ENCODE assay signal across 32 cellular contexts in the genomic region with DNA sequence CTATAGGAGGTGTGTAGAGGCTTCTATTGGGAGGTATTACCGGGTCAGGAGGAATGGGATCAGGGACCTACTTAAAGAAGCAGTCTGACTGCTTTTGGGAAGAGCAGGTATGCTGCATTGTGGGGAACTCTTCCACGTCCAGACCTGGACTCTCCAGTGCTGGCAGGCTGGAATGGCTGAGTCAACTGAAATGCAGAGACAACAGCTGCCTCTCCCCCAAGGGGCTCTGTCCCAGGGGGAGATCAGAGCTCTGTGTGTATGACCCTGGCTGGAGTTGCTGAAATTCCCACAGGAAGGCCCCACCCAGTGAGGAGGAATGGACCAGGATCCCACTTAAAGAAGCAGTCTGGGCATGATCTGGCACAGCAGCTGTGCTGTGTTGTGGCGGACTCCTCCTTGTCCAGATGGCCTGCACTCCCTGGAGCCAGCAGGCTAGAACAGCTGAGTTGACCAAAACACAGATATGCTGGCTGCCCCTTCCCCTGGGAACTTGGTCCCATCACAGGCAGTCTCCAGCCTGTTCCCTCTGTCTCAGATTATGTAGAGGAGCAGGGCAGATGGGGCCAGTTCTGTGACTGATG. TPM values are rescaled to one million over a fixed set of nuclear protein-coding genes. Genes with fewer than 3 reads are reported as not detected.
DNase-seq lines count a peak whose midpoint lies in the region; ATAC-seq lines count a peak whose summit lies in the region.
"Had no signal": no experiment of that assay in that cellular context is flagged by ENCODE, and none has a peak within 500 bp of the region (broad histone marks: within the 10 kb centered on the region; RNA-seq: fewer than 3 reads in every experiment).

No MANE protein-coding gene starts in this region.

- no peaks in the 10 kb centered on the region for H3K9me3 ChIP-seq in HUES48 (ENCODE audit: control insufficient read depth, insufficient read depth, low read length)
- H3K9me3 ChIP-seq: pancreas, testis had no signal

- H3K36me3 ChIP-seq in HUES48 (ENCODE audit: control insufficient read depth, insufficient read depth, low read length) = no peaks in the 10 kb centered on the region
- H3K36me3 ChIP-seq: pancreas had no signal

- H3K27ac ChIP-seq in HUES48 (ENCODE audit: low read depth, low read length) = peak overlapping the region; percentile 56
- H3K27ac ChIP-seq: C4-2B, pancreas, PC-9, testis had no signal

- DNase-seq in COLO668 (lab: John Stamatoyannopoulos, UW; ENCODE audit: unreplicated experiment) (peak; percentile 47), brain pericyte (ENCODE audit: low read depth, low spot score) (peak; percentile 37), myocyte (ENCODE audit: low read depth) (peak; percentile 99), NCI-H1105 (lab: John Stamatoyannopoulos, UW) (no peak), NCI-H774 (lab: John Stamatoyannopoulos, UW) (no peak)
- DNase-seq in stimulated activated CD8-positive, alpha-beta memory T cell treated with anti-CD3 and anti-CD28 coated beads, Interleukin-4, amount 100 ng/mL, for 48 hours = no peak
- DNase-seq: activated CD4-positive, alpha-beta T cell treated with anti-CD3 and anti-CD28 coated beads for 4 hours; activated CD8-positive, alpha-beta T cell treated with anti-CD3 and anti-CD28 coated beads, Interleukin-2, amount 10 ng/mL, durations not matched to agents 7 days and 5 days; activated naive CD4-positive, alpha-beta T cell treated with anti-CD3 and anti-CD28 coated beads for 36 hours; DND-41; erythroblast; kidney glomerular epithelial cell; NCI-H1048; NCI-H2029 treated with DMSO at 0.1 percent for 48 hours; PC-9; stimulated activated CD4-positive, alpha-beta T cell treated with anti-CD3 and anti-CD28 coated beads, Interleukin-1b, Interleukin-23, amount 100 ng/mL, for 48 hours; stimulated activated naive CD8-positive, alpha-beta T cell treated with anti-CD3 and anti-CD28 coated beads, Interleukin-15, Interleukin-2, amounts not matched to agents 100 U/mL and 50 U/mL, for 24 hours; SW 1271; testis had no signal

- H3K27me3 ChIP-seq in HUES48 (ENCODE audit: control insufficient read depth, insufficient read depth, low read length) = no peaks in the 10 kb centered on the region
- H3K27me3 ChIP-seq: pancreas, testis had no signal

- H3K4me3 ChIP-seq in HUES48 (ENCODE audit: low read depth, low read length) = no peak overlapping the region
- H3K4me3 ChIP-seq: GM23338, lung, pancreas, PC-9, smooth muscle cell, testis had no signal

- H3K4me1 ChIP-seq in HUES48 (ENCODE audit: control insufficient read depth, insufficient read depth, low read length) = peaks cover 6% of the 10 kb centered on the region
- H3K4me1 ChIP-seq: testis had no signal

- H3K9ac ChIP-seq in HUES48 (ENCODE audit: low read depth, low read length) = no peak overlapping the region

- no peak for ATAC-seq in HG03521 (IDR thresholded peaks at IDR 0.05; ENCODE audit: unreplicated experiment)
- ATAC-seq: activated CD8-positive, alpha-beta T cell treated with anti-CD3 and anti-CD28 coated beads, Interleukin-2, amount 10 ng/mL, durations not matched to agents 7 days and 5 days; GM23338; pancreas; stimulated activated naive CD8-positive, alpha-beta T cell treated with anti-CD3 and anti-CD28 coated beads, Interleukin-15, Interleukin-2, amounts not matched to agents 100 U/mL and 50 U/mL, for 24 hours had no signal

RNA-seq across cellular contexts. Expression of gene C4orf17, which starts 25.4 kb away (rescaled TPM):
- total RNA-seq in myocyte = 0.31 TPM in 1 of 2 replicates, not detected in the other
- 0.10 TPM for polyA plus RNA-seq in myocyte (2012)
- total RNA-seq: activated CD8-positive, alpha-beta T cell treated with anti-CD3 and anti-CD28 coated beads, Interleukin-2, amount 10 ng/mL, durations not matched to agents 7 days and 5 days; activated naive CD4-positive, alpha-beta T cell treated with anti-CD3 and anti-CD28 coated beads for 36 hours; fibroblast of villous mesenchyme; GM23338; lung; mucosa of gallbladder; pancreas; PC-9; renal cortical epithelial cell; smooth muscle cell; urinary bladder had no signal
- polyA plus RNA-seq: adipose tissue, GM23338, lung, neural cell, pancreas, smooth muscle cell, urinary bladder had no signal

RNA-seq across cellular contexts. Expression of gene TRMT10A, which starts 27.6 kb away (rescaled TPM):
- 10.7 and 13.7 TPM in 2 replicates for total RNA-seq in myocyte
- polyA plus RNA-seq in myocyte (2012) = 3.3 TPM

RNA-seq across cellular contexts. Expression of gene MTTP, which starts 38.4 kb away (rescaled TPM):
- total RNA-seq in myocyte = 0.10 and 0.80 TPM in 2 replicates
- polyA plus RNA-seq in myocyte (2012) = 0.09 TPM
- total RNA-seq: fibroblast of villous mesenchyme, PC-9, renal cortical epithelial cell had no signal
- polyA plus RNA-seq: smooth muscle cell had no signal

Comparison
In these comparisons a context has a peak if more than half of its experiments do, and no peak if none do; other contexts are left out.
1. DNase-seq: peak in COLO668 (single experiment), brain pericyte (single experiment) and myocyte (single experiment); none in NCI-H1105 (single experiment), NCI-H774 (single experiment) and stimulated activated CD8-positive, alpha-beta memory T cell treated with anti-CD3 and anti-CD28 coated beads, Interleukin-4, amount 100 ng/mL, for 48 hours (single experiment).